ENCODE assay signal across 17 cellular contexts in genomic region chr22:41488596-41489385, GRCh38. TPM values are rescaled to one million over a fixed set of nuclear protein-coding genes. Genes with fewer than 3 reads are reported as not detected.
A peak's percentile ranks its signal among the peaks of the same experiment; 100 is the strongest.
DNase-seq lines count a peak whose midpoint lies in the region; ATAC-seq and TF ChIP-seq lines count a peak whose summit lies in the region.
"Had no signal": no experiment of that assay in that cellular context is flagged by ENCODE, and none has a peak within 500 bp of the region (broad histone marks: within the 10 kb centered on the region; RNA-seq: fewer than 3 reads in every experiment).

No MANE protein-coding gene starts in this region.

- no peak overlapping the region for H2BK5ac ChIP-seq in neuronal stem cell (ENCODE audit: low read length)

- intact Hi-C loops in heart left ventricle (cut with DNase I) (no loop called here), left ventricle myocardium superior (cut with micrococcal nuclease) (no loop called here)
- intact Hi-C loops in activated CD4-positive, alpha-beta memory T cell treated with anti-CD3 and anti-CD28 coated beads for 36 hours (cut with micrococcal nuclease) = no loop called here

- no peak overlapping the region for H3K18ac ChIP-seq in neuronal stem cell (ENCODE audit: low read length)

- H3K9me3 Mint-ChIP-seq in brain = no peaks in the 10 kb centered on the region
- H3K9me3 Mint-ChIP-seq in activated CD4-positive, alpha-beta memory T cell treated with anti-CD3 and anti-CD28 coated beads for 36 hours = no peaks in the 10 kb centered on the region
- H3K9me3 Mint-ChIP-seq: dendritic cell treated with granulocyte-macrophage colony-stimulating factor and Interleukin-4, amounts not matched to agents 40 ng/mL and 50 ng/mL, for 4 days had no signal

- peaks cover 0 to 5% (median 0%) of the 10 kb centered on the region in 9 donors for H3K36me3 ChIP-seq in heart left ventricle
- H3K36me3 ChIP-seq in neuronal stem cell (replicated peaks in 1 of 2; ENCODE audit: control insufficient read depth in 2 of 2, insufficient read depth in 2 of 2, low read length in 2 of 2) = no peaks in the 10 kb centered on the region

- no peak overlapping the region for H2BK15ac ChIP-seq in neuronal stem cell (ENCODE audit: low read length)

- peaks cover 2% of the 10 kb centered on the region for H3K79me1 ChIP-seq in neuronal stem cell (ENCODE audit: low read depth, low read length)

- H3K9me3 ChIP-seq in heart left ventricle = no peaks in the 10 kb centered on the region
- H3K9me3 ChIP-seq in neuronal stem cell (replicated peaks in 1 of 2; ENCODE audit: control insufficient read depth in 2 of 2, insufficient read depth in 1 of 2, low read depth in 1 of 2, low read length in 2 of 2) = no peaks in the 10 kb centered on the region

- no peak overlapping the region for H2BK12ac ChIP-seq in neuronal stem cell (ENCODE audit: low read length)

- peak overlapping the region in 4 of 5 experiments; percentile 60 to 92 (median 89) for H3K27ac Mint-ChIP-seq in brain
- H3K27ac Mint-ChIP-seq in activated CD4-positive, alpha-beta memory T cell treated with anti-CD3 and anti-CD28 coated beads for 36 hours = no peak overlapping the region
- H3K27ac Mint-ChIP-seq: activated naive CD8-positive, alpha-beta T cell; dendritic cell treated with granulocyte-macrophage colony-stimulating factor and Interleukin-4, amounts not matched to agents 40 ng/mL and 50 ng/mL, for 4 days had no signal

- no peak overlapping the region for H2AFZ ChIP-seq in neuronal stem cell (ENCODE audit: low read length)

- H3K4me3 ChIP-seq in heart left ventricle (no peak overlapping the region), neuronal stem cell (ENCODE audit: low read length in 2 of 2) (no peak overlapping the region)
- H3K4me3 ChIP-seq: GM12878 had no signal

- no peak overlapping the region for H3K4me3 Mint-ChIP-seq in brain
- no peak overlapping the region for H3K4me3 Mint-ChIP-seq in activated CD4-positive, alpha-beta memory T cell treated with anti-CD3 and anti-CD28 coated beads for 36 hours
- H3K4me3 Mint-ChIP-seq: activated naive CD8-positive, alpha-beta T cell; dendritic cell treated with granulocyte-macrophage colony-stimulating factor and Interleukin-4, amounts not matched to agents 40 ng/mL and 50 ng/mL, for 4 days had no signal

- no peaks in the 10 kb centered on the region for H3K27me3 Mint-ChIP-seq in brain
- H3K27me3 Mint-ChIP-seq in activated CD4-positive, alpha-beta memory T cell treated with anti-CD3 and anti-CD28 coated beads for 36 hours = no peaks in the 10 kb centered on the region
- H3K27me3 Mint-ChIP-seq: activated naive CD8-positive, alpha-beta T cell; dendritic cell treated with granulocyte-macrophage colony-stimulating factor and Interleukin-4, amounts not matched to agents 40 ng/mL and 50 ng/mL, for 4 days had no signal

- no peak overlapping the region for H3K4me2 ChIP-seq in neuronal stem cell (ENCODE audit: insufficient read depth, low read length, poor library complexity, severe bottlenecking)

- H3K23ac ChIP-seq in neuronal stem cell (ENCODE audit: low read depth, low read length, poor library complexity) = no peak overlapping the region

- H3K27me3 ChIP-seq in heart left ventricle = no peaks in the 10 kb centered on the region
- H3K27me3 ChIP-seq in layer of hippocampus (ENCODE audit: control insufficient read depth, insufficient read depth, low read length) = no peaks in the 10 kb centered on the region
- H3K27me3 ChIP-seq in neuronal stem cell (ENCODE audit: control insufficient read depth in 3 of 3, insufficient read depth in 3 of 3, low read depth in 1 of 3, low read length in 3 of 3) = no peaks in the 10 kb centered on the region

- TF ChIP-seq POLR2A in heart left ventricle (IDR thresholded peaks at IDR 0.05) = no peak

- WGBS in heart left ventricle, 4 donors = 36 to 63% (median 58%) methylated on average over 3 of the region's 3 CpGs
- WGBS in neuronal stem cell (ENCODE audit: extremely low coverage in 2 of 2, insufficient read length in 2 of 2, insufficient replicate concordance in 1 of 2), 2 donors = no CpG with 5 or more reads among the region's 3 CpGs

- DNase-seq in heart left ventricle (no peak), left ventricle myocardium superior (no peak), substantia nigra (lab: John Stamatoyannopoulos, UW) (no peak), neuronal stem cell (ENCODE audit: low spot score) (no peak), AG08395 (ENCODE audit: low spot score) (no peak)
- DNase-seq in activated CD4-positive, alpha-beta memory T cell treated with anti-CD3 and anti-CD28 coated beads for 36 hours = no peak
- DNase-seq: activated CD8-positive, alpha-beta memory T cell treated with anti-CD3 and anti-CD28 coated beads for 24 hours; DMS53; NCI-H1436 treated with DMSO at 0.1 percent for 48 hours; SHP77 treated with DMSO at 0.1 percent for 48 hours; stimulated activated CD4-positive, alpha-beta T cell treated with anti-CD3 and anti-CD28 coated beads, Interleukin-2, amount 100 ng/mL, for 24 hours had no signal

- ATAC-seq in heart left ventricle = no peak
- ATAC-seq in left ventricle myocardium superior = no peak
- ATAC-seq: GM12878 had no signal

- H3K4me1 Mint-ChIP-seq in brain = peaks cover 64% of the 10 kb centered on the region
- peaks cover 15% of the 10 kb centered on the region for H3K4me1 Mint-ChIP-seq in activated CD4-positive, alpha-beta memory T cell treated with anti-CD3 and anti-CD28 coated beads for 36 hours (ENCODE audit: low read depth)

- H3K36me3 Mint-ChIP-seq in brain = peaks cover 13% of the 10 kb centered on the region
- H3K36me3 Mint-ChIP-seq in activated CD4-positive, alpha-beta memory T cell treated with anti-CD3 and anti-CD28 coated beads for 36 hours = no peaks in the 10 kb centered on the region
- H3K36me3 Mint-ChIP-seq: activated naive CD8-positive, alpha-beta T cell had no signal

- H2AK5ac ChIP-seq in neuronal stem cell (ENCODE audit: low read depth, low read length) = no peak overlapping the region

- no peak overlapping the region for H2BK120ac ChIP-seq in neuronal stem cell (ENCODE audit: low read depth, low read length)

- H3K27ac ChIP-seq in heart left ventricle (peak overlapping the region in 11 of 12 donors; percentile 2 to 83 (median 53)), layer of hippocampus (ENCODE audit: low read depth, low read length) (peak overlapping the region; percentile 39), substantia nigra (ENCODE audit: low read depth, low read length, poor library complexity, severe bottlenecking) (peak overlapping the region; percentile 38), neuronal stem cell (replicated peaks; ENCODE audit: low read length) (no peak overlapping the region)
- H3K27ac ChIP-seq: epithelial cell of prostate had no signal

- CTCF ChIA-PET in activated CD4-positive, alpha-beta memory T cell treated with anti-CD3 and anti-CD28 coated beads for 36 hours (lab: Charles Lee) = interaction anchor here (1.5 kb wide), 1 partner anchor 85 kb away, joined by 5 read pairs; no protein-coding TSS in a partner anchor

- TF ChIP-seq CTCF in heart left ventricle (IDR thresholded peaks at IDR 0.05) (no peak), brain (conservative IDR thresholded peaks at IDR 0.05) (no peak)

- no peak overlapping the region for H4K91ac ChIP-seq in neuronal stem cell (ENCODE audit: low read depth, low read length, poor library complexity)

- H3K9ac ChIP-seq in neuronal stem cell (ENCODE audit: low read depth, low read length, poor library complexity) = no peak overlapping the region

- no peak overlapping the region for H3K14ac ChIP-seq in neuronal stem cell (ENCODE audit: low read length)

- POLR2A ChIA-PET in activated CD4-positive, alpha-beta memory T cell treated with anti-CD3 and anti-CD28 coated beads for 36 hours (lab: Charles Lee) = interaction anchor here (0.6 kb wide), 3 partner anchors 12 to 33 kb away, joined by 3 to 5 read pairs (median 4); no protein-coding TSS in a partner anchor

- H4K8ac ChIP-seq in neuronal stem cell (ENCODE audit: low read depth, low read length) = no peak overlapping the region

- no peak overlapping the region for H3K4ac ChIP-seq in neuronal stem cell (ENCODE audit: low read length)

- H3K4me1 ChIP-seq in heart left ventricle (peaks cover 3 to 99% (median 75%) of the 10 kb centered on the region in 12 donors), neuronal stem cell (ENCODE audit: control insufficient read depth in 2 of 2, insufficient read depth in 1 of 2, low read depth in 1 of 2, low read length in 2 of 2) (peaks cover 4 to 8% of the 10 kb centered on the region in 2 donors)

RNA-seq across cellular contexts. Expression of gene ACO2, which starts 19.9 kb away (rescaled TPM):
- 1,000 to 10,000 TPM in 2 of 9 donors, 100 to 1,000 TPM in 7; 503 to 1,146 (median 862) TPM for total RNA-seq in heart left ventricle
- 100 to 1,000 TPM; 375 to 431 TPM for polyA plus RNA-seq in heart left ventricle
- 887 TPM for total RNA-seq in left ventricle myocardium superior
- 234 TPM for polyA plus RNA-seq in brain (ENCODE audit: insufficient read depth, low read depth, low replicate concordance)
- 41.4 TPM for polyA plus RNA-seq in neuronal stem cell (2013, experiment 1 of 2)
- 40.9 TPM for polyA plus RNA-seq in neuronal stem cell (2013, experiment 2 of 2)
- total RNA-seq in activated CD4-positive, alpha-beta memory T cell treated with anti-CD3 and anti-CD28 coated beads for 36 hours = 100 to 1,000 TPM; 103 to 105 TPM

RNA-seq across cellular contexts. Expression of gene PHF5A, which starts 20.3 kb away (rescaled TPM):
- total RNA-seq in heart left ventricle (10 to 100 TPM; 13.4 to 29.3 (median 20.0) TPM), left ventricle myocardium superior (20.2 TPM)
- polyA plus RNA-seq in heart left ventricle (10 to 100 TPM; 40.3 to 49.9 TPM), brain (ENCODE audit: insufficient read depth, low read depth, low replicate concordance) (42.8 TPM)
- 63.9 TPM for polyA plus RNA-seq in neuronal stem cell (2013, experiment 1 of 2)
- 61.6 TPM for polyA plus RNA-seq in neuronal stem cell (2013, experiment 2 of 2)
- 10 to 100 TPM; 55.4 to 60.0 TPM for total RNA-seq in activated CD4-positive, alpha-beta memory T cell treated with anti-CD3 and anti-CD28 coated beads for 36 hours

RNA-seq across cellular contexts. Expression of gene TOB2, which starts 42.2 kb away (rescaled TPM):
- total RNA-seq in heart left ventricle = 10 to 100 TPM; 29.0 to 74.5 (median 46.1) TPM
- polyA plus RNA-seq in heart left ventricle = 10 to 100 TPM; 29.6 to 44.9 TPM
- 71.8 TPM for total RNA-seq in left ventricle myocardium superior
- 34.4 TPM for polyA plus RNA-seq in brain (ENCODE audit: insufficient read depth, low read depth, low replicate concordance)
- polyA plus RNA-seq in neuronal stem cell (2013, experiment 1 of 2) = 30.2 TPM
- polyA plus RNA-seq in neuronal stem cell (2013, experiment 2 of 2) = 31.5 TPM
- total RNA-seq in activated CD4-positive, alpha-beta memory T cell treated with anti-CD3 and anti-CD28 coated beads for 36 hours = 10 to 100 TPM; 34.2 TPM

RNA-seq across cellular contexts. Expression of gene POLR3H, which starts 55.5 kb away (rescaled TPM):
- total RNA-seq in heart left ventricle (10 to 100 TPM; 12.2 to 27.4 (median 18.3) TPM), left ventricle myocardium superior (17.9 TPM)
- polyA plus RNA-seq in heart left ventricle (10 to 100 TPM; 20.2 to 31.2 TPM), brain (ENCODE audit: insufficient read depth, low read depth, low replicate concordance) (39.3 TPM)
- polyA plus RNA-seq in neuronal stem cell (2013, experiment 1 of 2) = 16.8 TPM
- polyA plus RNA-seq in neuronal stem cell (2013, experiment 2 of 2) = 16.3 TPM
- total RNA-seq in activated CD4-positive, alpha-beta memory T cell treated with anti-CD3 and anti-CD28 coated beads for 36 hours = 10 to 100 TPM; 23.3 to 23.8 TPM
